Comparison of ENCODE assay signal across 1 cellular context in genomic region chr2:120238728-120239487, GRCh38.
TF ChIP-seq lines count a peak whose summit lies in the region.

No MANE protein-coding gene starts in this region.

TF ChIP-seq in HepG2, 621 proteins besides CTCF, POLR2A, EP300 and RAD21 (continued from another document and continues in another):
- TF ChIP-seq UBTF (CRISPR knock-in tag; IDR thresholded peaks at IDR 0.05): peak; percentile 72; the same call in 1 of the 2 replicates
- TF ChIP-seq ZNF460 (CRISPR knock-in tag; IDR thresholded peaks at IDR 0.05; ENCODE audit: borderline replicate concordance): no peak
- 0 out of 2 replicates have a peak, but pooled peaks have one; percentile 87 for TF ChIP-seq EED (CRISPR knock-in tag; IDR thresholded peaks at IDR 0.05)
- no peak for TF ChIP-seq ADNP (CRISPR knock-in tag; IDR thresholded peaks at IDR 0.05)
- 0 out of 2 replicates have a peak, but pooled peaks have one; percentile 9 for TF ChIP-seq KMT2B (CRISPR knock-in tag; IDR thresholded peaks at IDR 0.05)
- TF ChIP-seq MLLT10 (CRISPR knock-in tag; IDR thresholded peaks at IDR 0.05): no peak
- TF ChIP-seq KLF6 (CRISPR knock-in tag; IDR thresholded peaks at IDR 0.05): no peak
- no peak for TF ChIP-seq BCL6 (CRISPR knock-in tag; IDR thresholded peaks at IDR 0.05)
- TF ChIP-seq DMAP1 (CRISPR knock-in tag; IDR thresholded peaks at IDR 0.05): no peak
- peak; percentile 63 for TF ChIP-seq MXD1 (CRISPR knock-in tag; IDR thresholded peaks at IDR 0.05)
- no peak for TF ChIP-seq ZFP62 (CRISPR knock-in tag; IDR thresholded peaks at IDR 0.05)
- peak; percentile 61 for TF ChIP-seq ZNF574 (CRISPR knock-in tag; IDR thresholded peaks at IDR 0.05)
- no peak for TF ChIP-seq KLF15 (CRISPR knock-in tag; IDR thresholded peaks at IDR 0.05; ENCODE audit: borderline replicate concordance)
- no peak for TF ChIP-seq ZNF605 (CRISPR knock-in tag; IDR thresholded peaks at IDR 0.05)
- no peak for TF ChIP-seq ZNF431 (CRISPR knock-in tag; IDR thresholded peaks at IDR 0.05; ENCODE audit: borderline replicate concordance, low read depth)
- no peak for TF ChIP-seq ZNF556 (CRISPR knock-in tag; IDR thresholded peaks at IDR 0.05; ENCODE audit: borderline replicate concordance)
- no peak for TF ChIP-seq STAT6 (CRISPR knock-in tag; IDR thresholded peaks at IDR 0.05; ENCODE audit: borderline replicate concordance)
- no peak for TF ChIP-seq SP1 (IDR thresholded peaks at IDR 0.05)
- no peak for TF ChIP-seq SP1 (CRISPR knock-in tag; IDR thresholded peaks at IDR 0.05)
- no peak for TF ChIP-seq DR1 (CRISPR knock-in tag; IDR thresholded peaks at IDR 0.05)
- TF ChIP-seq SRF (IDR thresholded peaks at IDR 0.05; ENCODE audit: low read depth, low read length): no peak
- no peak for TF ChIP-seq XRCC5 (optimal IDR thresholded peaks at IDR 0.05; ENCODE audit: low read length)
- no peak for TF ChIP-seq ZBTB20 (CRISPR knock-in tag; IDR thresholded peaks at IDR 0.05; ENCODE audit: borderline replicate concordance, low read depth)
- TF ChIP-seq DPF2 (CRISPR knock-in tag; IDR thresholded peaks at IDR 0.05; ENCODE audit: borderline replicate concordance, low read depth): peak; percentile 69; the same call in 1 of the 2 replicates
- TF ChIP-seq ZNF570 (CRISPR knock-in tag; IDR thresholded peaks at IDR 0.05; ENCODE audit: borderline replicate concordance): no peak
- no peak for TF ChIP-seq ZNF724P (CRISPR knock-in tag; IDR thresholded peaks at IDR 0.05; ENCODE audit: borderline replicate concordance)
- TF ChIP-seq ZNF256 (CRISPR knock-in tag; conservative IDR thresholded peaks at IDR 0.05): no peak
- TF ChIP-seq SYNCRIP (IDR thresholded peaks at IDR 0.05; ENCODE audit: insufficient read depth, low read depth, low read length): no peak
- no peak for TF ChIP-seq ZNF20 (CRISPR knock-in tag; IDR thresholded peaks at IDR 0.05)
- peak; percentile 46; the same call in 1 of the 2 replicates for TF ChIP-seq GABPB1 (CRISPR knock-in tag; IDR thresholded peaks at IDR 0.05)
- TF ChIP-seq GPBP1L1 (CRISPR knock-in tag; IDR thresholded peaks at IDR 0.05): no peak
- TF ChIP-seq DNMT3B (CRISPR knock-in tag; conservative IDR thresholded peaks at IDR 0.05): no peak
- no peak for TF ChIP-seq NPAS2 (CRISPR knock-in tag; IDR thresholded peaks at IDR 0.05; ENCODE audit: borderline replicate concordance)
- TF ChIP-seq NCOA1 (CRISPR knock-in tag; IDR thresholded peaks at IDR 0.05): no peak
- no peak for TF ChIP-seq ZNF329 (CRISPR knock-in tag; IDR thresholded peaks at IDR 0.05; ENCODE audit: low read depth)
- TF ChIP-seq ZNF160 (CRISPR knock-in tag; IDR thresholded peaks at IDR 0.05): 0 out of 2 replicates have a peak, but pooled peaks have one; percentile 31
- no peak for TF ChIP-seq FLYWCH1 (CRISPR knock-in tag; IDR thresholded peaks at IDR 0.05)
- TF ChIP-seq LBX2 (CRISPR knock-in tag; IDR thresholded peaks at IDR 0.05; ENCODE audit: borderline replicate concordance): no peak; the same call in 1 of the 2 replicates
- no peak for TF ChIP-seq CBX5 (CRISPR knock-in tag; IDR thresholded peaks at IDR 0.05; ENCODE audit: borderline replicate concordance)
- no peak for TF ChIP-seq TIGD3 (CRISPR knock-in tag; IDR thresholded peaks at IDR 0.05; ENCODE audit: borderline replicate concordance)
- TF ChIP-seq SATB2 (CRISPR knock-in tag; IDR thresholded peaks at IDR 0.05): no peak
- no peak for TF ChIP-seq CENPBD1 (CRISPR knock-in tag; IDR thresholded peaks at IDR 0.05; ENCODE audit: borderline replicate concordance, low read depth)
- no peak for TF ChIP-seq RFX1 (IDR thresholded peaks at IDR 0.05)
- no peak for TF ChIP-seq TCF7 (IDR thresholded peaks at IDR 0.05; ENCODE audit: low read depth)
- TF ChIP-seq NONO (IDR thresholded peaks at IDR 0.05): no peak
- TF ChIP-seq NONO (CRISPR knock-in tag; conservative IDR thresholded peaks at IDR 0.05): no peak
- TF ChIP-seq ARNT (IDR thresholded peaks at IDR 0.05): no peak
- peak; percentile 92; the same call in 1 of the 2 replicates for TF ChIP-seq DZIP1 (CRISPR knock-in tag; IDR thresholded peaks at IDR 0.05)
- no peak for TF ChIP-seq AFF4 (CRISPR knock-in tag; IDR thresholded peaks at IDR 0.05)
